1 cellular context compared by ENCODE assay signal in the genomic region with DNA sequence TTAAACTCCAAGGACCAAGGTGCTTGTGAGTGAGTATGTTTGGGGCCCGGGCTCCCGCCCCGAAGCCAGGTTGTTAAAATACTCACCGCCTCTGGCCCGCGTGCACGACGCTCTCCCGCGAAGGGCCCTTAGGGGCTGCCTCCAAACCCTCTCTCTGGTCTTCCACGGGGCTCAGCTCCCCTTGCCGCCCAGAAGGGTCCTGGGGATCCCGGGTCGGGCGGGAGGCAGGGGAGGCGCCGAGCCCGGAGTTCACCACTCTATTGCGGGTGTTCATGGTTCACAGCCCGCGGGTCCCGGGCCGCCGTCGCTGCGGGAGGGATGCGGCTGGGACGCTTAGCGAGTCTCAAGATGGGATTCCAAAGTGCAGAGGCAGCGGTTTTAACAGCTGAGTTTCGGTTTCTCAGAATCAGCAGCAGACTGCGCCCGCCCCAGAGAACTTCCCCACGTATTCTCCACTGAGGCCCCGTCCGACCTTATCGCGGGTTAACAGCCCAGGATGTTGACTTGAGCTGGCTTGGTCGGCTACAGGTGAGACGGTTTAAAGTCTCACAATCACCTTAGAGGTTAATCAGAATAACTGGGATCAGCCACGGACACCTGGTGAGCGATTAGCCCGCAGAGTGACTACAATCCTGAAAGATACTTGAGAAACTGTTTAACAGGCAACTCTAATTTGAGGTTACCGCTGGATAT.
TF ChIP-seq lines count a peak whose summit lies in the region.

TSS of gene EPSTI1 (minus strand) at position 350 of the 693 bp plus-strand sequence. CDS start at position 274, 76 bp downstream.

TF ChIP-seq in H1, 55 proteins besides CTCF, POLR2A, EP300 and RAD21 (continued from another document):
- TF ChIP-seq POU5F1 (IDR thresholded peaks at IDR 0.05; ENCODE audit: low read depth, low read length) (no peak), CHD1 (IDR thresholded peaks at IDR 0.05; ENCODE audit: low read depth, low read length) (no peak), RFX5 (IDR thresholded peaks at IDR 0.05; ENCODE audit: borderline replicate concordance, low read depth, low read length) (no peak), TCF12 (IDR thresholded peaks at IDR 0.05; ENCODE audit: low read depth, low read length) (no peak), ZNF274 (IDR thresholded peaks at IDR 0.05; ENCODE audit: borderline replicate concordance, extremely low read depth, low read length) (no peak), SIX5 (IDR thresholded peaks at IDR 0.05; ENCODE audit: low read depth, low read length) (no peak), CEBPB (IDR thresholded peaks at IDR 0.05; ENCODE audit: low read depth, low read length) (no peak), GABPA (IDR thresholded peaks at IDR 0.05; ENCODE audit: borderline replicate concordance, insufficient read depth, low read length) (no peak), KDM4A (IDR thresholded peaks at IDR 0.05; ENCODE audit: low read depth, low read length, severe bottlenecking) (peak; percentile 80), FOSL1 (IDR thresholded peaks at IDR 0.05; ENCODE audit: insufficient read depth, low read depth, low read length) (no peak), ASH2L (IDR thresholded peaks at IDR 0.05; ENCODE audit: low read length) (peak; percentile 93), GTF2F1 (IDR thresholded peaks at IDR 0.05; ENCODE audit: borderline replicate concordance, low read depth, low read length) (no peak), EZH2 (IDR thresholded peaks at IDR 0.05; ENCODE audit: low read depth, low read length, severe bottlenecking) (peak; percentile 35), NANOG (IDR thresholded peaks at IDR 0.05; ENCODE audit: insufficient read depth, low read depth, low read length, poor library complexity, severe bottlenecking) (peak; percentile 12), KDM5A (IDR thresholded peaks at IDR 0.05; ENCODE audit: low read length) (no peak), CBX5 (IDR thresholded peaks at IDR 0.05; ENCODE audit: low read depth, low read length) (no peak), MAFK (IDR thresholded peaks at IDR 0.05; ENCODE audit: low read depth, low read length) (peak; percentile 16; the same call in 1 of the 2 replicates), HDAC6 (IDR thresholded peaks at IDR 0.05; ENCODE audit: low read depth, low read length) (no peak)
- TF ChIP-seq, protein P1, sequence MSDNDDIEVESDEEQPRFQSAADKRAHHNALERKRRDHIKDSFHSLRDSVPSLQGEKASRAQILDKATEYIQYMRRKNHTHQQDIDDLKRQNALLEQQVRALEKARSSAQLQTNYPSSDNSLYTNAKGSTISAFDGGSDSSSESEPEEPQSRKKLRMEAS (IDR thresholded peaks at IDR 0.05), result peak; percentile 72
- TF ChIP-seq, protein P2, sequence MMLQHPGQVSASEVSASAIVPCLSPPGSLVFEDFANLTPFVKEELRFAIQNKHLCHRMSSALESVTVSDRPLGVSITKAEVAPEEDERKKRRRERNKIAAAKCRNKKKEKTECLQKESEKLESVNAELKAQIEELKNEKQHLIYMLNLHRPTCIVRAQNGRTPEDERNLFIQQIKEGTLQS (IDR thresholded peaks at IDR 0.05; ENCODE audit: insufficient read depth, low read depth, low read length), result no peak
- TF ChIP-seq, protein P3, sequence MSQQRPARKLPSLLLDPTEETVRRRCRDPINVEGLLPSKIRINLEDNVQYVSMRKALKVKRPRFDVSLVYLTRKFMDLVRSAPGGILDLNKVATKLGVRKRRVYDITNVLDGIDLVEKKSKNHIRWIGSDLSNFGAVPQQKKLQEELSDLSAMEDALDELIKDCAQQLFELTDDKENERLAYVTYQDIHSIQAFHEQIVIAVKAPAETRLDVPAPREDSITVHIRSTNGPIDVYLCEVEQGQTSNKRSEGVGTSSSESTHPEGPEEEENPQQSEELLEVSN (IDR thresholded peaks at IDR 0.05), result peak; percentile 88
